12 cellular contexts compared by ENCODE assay signal in the genomic region with DNA sequence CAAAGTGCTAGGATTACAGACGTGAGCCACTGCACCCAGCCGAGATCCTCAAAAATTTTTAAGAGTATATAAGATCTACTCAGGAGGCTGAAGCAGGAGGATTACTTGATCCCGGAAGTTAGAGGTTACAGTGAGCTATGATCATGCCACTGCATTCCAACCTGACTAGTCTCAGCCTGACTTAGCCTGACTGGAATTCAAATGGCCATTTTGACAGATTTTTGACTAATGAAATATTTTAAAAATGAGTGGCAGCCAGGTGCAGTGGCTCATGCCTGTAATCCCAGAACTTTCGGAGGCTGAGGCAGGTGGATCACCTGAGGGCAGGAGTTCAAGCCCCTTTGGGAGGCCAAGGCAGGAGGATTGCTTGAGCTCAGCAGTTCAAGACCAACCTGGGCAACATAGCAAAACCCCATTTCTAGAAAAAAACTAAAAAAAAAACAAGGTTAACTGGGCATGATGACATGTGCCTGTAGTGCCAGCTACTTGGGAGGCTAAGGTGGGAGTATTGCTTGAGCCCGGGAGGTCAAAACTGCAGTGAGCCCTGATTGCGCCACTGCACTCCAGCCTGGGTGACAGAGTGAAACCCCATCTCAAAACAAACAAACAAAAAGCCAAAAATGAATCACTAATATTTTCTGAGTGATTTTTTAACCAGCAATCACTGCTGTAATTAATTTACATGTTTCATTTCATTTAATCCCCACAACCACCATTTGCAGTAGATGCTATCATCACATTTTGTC. TPM values are rescaled to one million over a fixed set of nuclear protein-coding genes. Genes with fewer than 3 reads are reported as not detected.
DNase-seq lines count a peak whose midpoint lies in the region; ATAC-seq, FAIRE-seq and TF ChIP-seq lines count a peak whose summit lies in the region.
"Had no signal": no experiment of that assay in that cellular context is flagged by ENCODE, and none has a peak within 500 bp of the region (broad histone marks: within the 10 kb centered on the region; RNA-seq: fewer than 3 reads in every experiment).

No MANE protein-coding gene starts in this region.

- no peak overlapping the region for H3K4ac ChIP-seq in mesendoderm (ENCODE audit: low read depth, low read length)

- H3K4me1 ChIP-seq in A549 (peaks cover 37% of the 10 kb centered on the region), mesendoderm (ENCODE audit: control insufficient read depth, low read depth, low read length) (peaks cover 8% of the 10 kb centered on the region)

- H3K18ac ChIP-seq in mesendoderm (ENCODE audit: low read length): no peak overlapping the region

- TF ChIP-seq EP300 in A549 (IDR thresholded peaks at IDR 0.05) (no peak), Ishikawa (IDR thresholded peaks at IDR 0.05; ENCODE audit: borderline replicate concordance) (peak; percentile 66; the same call in 1 of the 2 replicates)

- CTCF ChIA-PET in A549 (lab: Yijun Ruan, JAX): interaction anchor here (0.6 to 24.6 kb wide), 40 partner anchors 9 to 296 kb away, joined by 3 to 529 read pairs (median 4); partner anchors contain the start of genes ATOX1, G3BP1, SLC36A1 and SPARC

- H3K9me3 ChIP-seq in A549: no peaks in the 10 kb centered on the region
- H3K9me3 ChIP-seq: body of pancreas had no signal

- no peak overlapping the region for H3K9ac ChIP-seq in mesendoderm (ENCODE audit: low read length)

- TF ChIP-seq RAD21 in A549 (conservative IDR thresholded peaks at IDR 0.05 in 1 of 2, IDR thresholded peaks at IDR 0.05 in 1 of 2): no peak
- no peak for TF ChIP-seq RAD21 in Ishikawa (IDR thresholded peaks at IDR 0.05; ENCODE audit: low read depth)

- no peak overlapping the region for H2BK120ac ChIP-seq in mesendoderm (ENCODE audit: low read depth, low read length)

- no peaks in the 10 kb centered on the region for H3K36me3 ChIP-seq in mesendoderm (ENCODE audit: control insufficient read depth, insufficient read depth, low read length)

- 75% methylated on average over 6 of the region's 6 CpGs for WGBS in A549 (ENCODE audit: missing lambda C conversion rate)
- no CpG with 5 or more reads among the region's 6 CpGs for WGBS in mesendoderm (ENCODE audit: extremely low coverage, insufficient coverage, low lambda C conversion rate)

- H2BK5ac ChIP-seq in mesendoderm (ENCODE audit: low read length): no peak overlapping the region

- POLR2A ChIA-PET in A549 (lab: Yijun Ruan, JAX): interaction anchor here (1.0 kb wide), 1 partner anchor 83 kb away, joined by 3 read pairs; no protein-coding TSS in a partner anchor

- no peak overlapping the region for H4K5ac ChIP-seq in mesendoderm (ENCODE audit: low read length)

- no peaks in the 10 kb centered on the region for H3K79me2 ChIP-seq in mesendoderm (ENCODE audit: control insufficient read depth, insufficient read depth, low read length)

- H3K4me2 ChIP-seq in A549 (peak overlapping the region; percentile 71; the same call in 1 of the 3 replicates), mesendoderm (ENCODE audit: low read length) (no peak overlapping the region)

- no peak overlapping the region for H3K56ac ChIP-seq in mesendoderm (ENCODE audit: low read length)

- no peak for DNase-seq in A549 (ENCODE audit: low read depth in 1 of 2, low spot score in 1 of 2)
- DNase-seq in coronary artery (ENCODE audit: low spot score): no peak
- DNase-seq in mesendoderm: peak; percentile 38
- no peak for DNase-seq in DMS114 treated with DMSO at 0.1 percent for 48 hours (lab: John Stamatoyannopoulos, UW; ENCODE audit: unreplicated experiment)
- DNase-seq in UCSD-AML1 (lab: John Stamatoyannopoulos, UW; ENCODE audit: unreplicated experiment): no peak
- DNase-seq in NCI-H1105 treated with DMSO at 0.1 percent for 48 hours (lab: John Stamatoyannopoulos, UW): no peak
- DNase-seq: activated T-cell treated with anti-CD3 and anti-CD28 coated beads, Interleukin-2, amount 50 U/mL, for 4 hours; body of pancreas; Karpas-422 had no signal

- TF ChIP-seq CTCF in A549 (IDR thresholded peaks at IDR 0.05): no peak
- TF ChIP-seq CTCF in coronary artery (IDR thresholded peaks at IDR 0.05): no peak

- peak overlapping the region; percentile 68 to 92; a peak in 5 of 6 replicates for H3K27ac ChIP-seq in A549
- H3K27ac ChIP-seq in coronary artery: peak overlapping the region; percentile 40 to 86
- H3K27ac ChIP-seq in mesendoderm (ENCODE audit: low read depth, low read length): no peak overlapping the region
- H3K27ac ChIP-seq: body of pancreas had no signal

- TF ChIP-seq POLR2A in A549 (IDR thresholded peaks at IDR 0.05; ENCODE audit: low read length): no peak

- H3K27me3 ChIP-seq in mesendoderm (ENCODE audit: insufficient read depth, low read length, poor library complexity): no peaks in the 10 kb centered on the region
- H3K27me3 ChIP-seq: body of pancreas had no signal

- H2AK5ac ChIP-seq in mesendoderm (ENCODE audit: low read length): no peak overlapping the region

- no peak for ATAC-seq in A549
- ATAC-seq in GM21515 (IDR thresholded peaks at IDR 0.05; ENCODE audit: unreplicated experiment): no peak
- ATAC-seq: activated T-cell treated with anti-CD3 and anti-CD28 coated beads, Interleukin-2, amount 50 U/mL, for 4 hours; body of pancreas; esophagus mucosa had no signal

- H3K79me1 ChIP-seq in mesendoderm (ENCODE audit: low read length): no peaks in the 10 kb centered on the region

- no peak overlapping the region for H2BK15ac ChIP-seq in mesendoderm (replicated peaks; ENCODE audit: low read depth)

- H4K8ac ChIP-seq in mesendoderm (ENCODE audit: low read depth, low read length): no peak overlapping the region

- H3K4me3 ChIP-seq in A549: no peak overlapping the region
- H3K4me3 ChIP-seq in coronary artery: no peak overlapping the region
- no peak overlapping the region for H3K4me3 ChIP-seq in mesendoderm (ENCODE audit: low read length)
- H3K4me3 ChIP-seq: body of pancreas had no signal

- no peak overlapping the region for H3K23ac ChIP-seq in mesendoderm (ENCODE audit: low read length)

- no peak for FAIRE-seq in A549 (lab: Jason Lieb, UNC)

TF ChIP-seq in A549, 52 proteins besides CTCF, POLR2A, EP300 and RAD21:
- no peak for TF ChIP-seq ESRRA (IDR thresholded peaks at IDR 0.05; ENCODE audit: borderline replicate concordance, low read length)
- no peak for TF ChIP-seq SREBF2 (IDR thresholded peaks at IDR 0.05)
- TF ChIP-seq BHLHE40 (IDR thresholded peaks at IDR 0.05; ENCODE audit: low read depth, low read length): no peak
- no peak for TF ChIP-seq PHF8 (IDR thresholded peaks at IDR 0.05; ENCODE audit: borderline replicate concordance, low read depth)
- TF ChIP-seq RARB (CRISPR knock-in tag; IDR thresholded peaks at IDR 0.05): no peak
- TF ChIP-seq NPAS2 (CRISPR knock-in tag; IDR thresholded peaks at IDR 0.05; ENCODE audit: borderline replicate concordance): no peak
- no peak for TF ChIP-seq CHD4 (IDR thresholded peaks at IDR 0.05; ENCODE audit: borderline replicate concordance)
- TF ChIP-seq CEBPB (IDR thresholded peaks at IDR 0.05): peak in 1 of 2 experiments; percentile 38; a peak in 1 of 4 replicates

TF ChIP-seq in Ishikawa, 13 proteins besides CTCF, POLR2A, EP300 and RAD21:
- TF ChIP-seq NFIC (IDR thresholded peaks at IDR 0.05): no peak
- TF ChIP-seq FOXM1 (IDR thresholded peaks at IDR 0.05; ENCODE audit: borderline replicate concordance, low read depth): no peak; the same call in 1 of the 2 replicates
- TF ChIP-seq CEBPB (IDR thresholded peaks at IDR 0.05): 0 out of 2 replicates have a peak, but pooled peaks have one; percentile 2
- peak; percentile 82 for TF ChIP-seq TEAD4 (IDR thresholded peaks at IDR 0.05)
- TF ChIP-seq TCF12 (IDR thresholded peaks at IDR 0.05; ENCODE audit: low read depth): peak; percentile 73
TF ChIP-seq in Ishikawa: peak in this region for 3.

RNA-seq across cellular contexts. Expression of gene ATOX1, which starts 16.6 kb away (rescaled TPM):
- 58.1 and 78.8 TPM in 2 replicates for polyA plus RNA-seq in A549 (2011; rRNA removed)
- polyA plus RNA-seq in A549 (2012; cell fraction: cytosol; rRNA removed): 299 and 387 TPM in 2 replicates
- 100 and 118 TPM in 2 replicates for polyA plus RNA-seq in A549 (2012; cell fraction: nucleus; rRNA removed)
- polyA plus RNA-seq in A549 (2017; fragmentation: RNase III; extraction: RNeasy Plus Mini Kit Qiagen cat#74134 plus additional on column Dnase treatment): 215 to 223 TPM (median 218 TPM) in 3 replicates
- polyA minus RNA-seq in A549 (2011; rRNA and poly(A)+ RNA removed): 61.8 and 72.7 TPM in 2 replicates
- polyA plus RNA-seq in mesendoderm (2013, experiment 1 of 2): 143 TPM
- 143 TPM for polyA plus RNA-seq in mesendoderm (2013, experiment 2 of 2)

RNA-seq across cellular contexts. Expression of gene G3BP1, which starts 29.9 kb away (rescaled TPM):
- polyA plus RNA-seq in A549 (2011; rRNA removed): 126 and 167 TPM in 2 replicates
- 29.1 and 31.7 TPM in 2 replicates for polyA plus RNA-seq in A549 (2012; cell fraction: cytosol; rRNA removed)
- polyA plus RNA-seq in A549 (2012; cell fraction: nucleus; rRNA removed): 30.8 and 60.6 TPM in 2 replicates
- 176 to 178 TPM (median 176 TPM) in 3 replicates for polyA plus RNA-seq in A549 (2017; fragmentation: RNase III; extraction: RNeasy Plus Mini Kit Qiagen cat#74134 plus additional on column Dnase treatment)
- polyA minus RNA-seq in A549 (2011; rRNA and poly(A)+ RNA removed): 284 and 339 TPM in 2 replicates
- polyA plus RNA-seq in mesendoderm (2013, experiment 1 of 2): 191 TPM
- 192 TPM for polyA plus RNA-seq in mesendoderm (2013, experiment 2 of 2)

RNA-seq across cellular contexts. Expression of gene SPARC, which starts 55.1 kb away (rescaled TPM):
- polyA plus RNA-seq in A549 (2011; rRNA removed) (23.1 and 33.8 TPM in 2 replicates), A549 (2017; fragmentation: RNase III; extraction: RNeasy Plus Mini Kit Qiagen cat#74134 plus additional on column Dnase treatment) (29.1 to 53.4 TPM (median 45.7 TPM) in 3 replicates)
- polyA plus RNA-seq in A549 (2012; cell fraction: cytosol; rRNA removed): 27.1 and 30.5 TPM in 2 replicates
- 27.8 and 33.0 TPM in 2 replicates for polyA plus RNA-seq in A549 (2012; cell fraction: nucleus; rRNA removed)
- 30.9 and 41.1 TPM in 2 replicates for polyA minus RNA-seq in A549 (2011; rRNA and poly(A)+ RNA removed)
- polyA plus RNA-seq in mesendoderm (2013, experiment 1 of 2): 371 TPM
- 377 TPM for polyA plus RNA-seq in mesendoderm (2013, experiment 2 of 2)
